1 cellular context compared by ENCODE assay signal in the genomic region with DNA sequence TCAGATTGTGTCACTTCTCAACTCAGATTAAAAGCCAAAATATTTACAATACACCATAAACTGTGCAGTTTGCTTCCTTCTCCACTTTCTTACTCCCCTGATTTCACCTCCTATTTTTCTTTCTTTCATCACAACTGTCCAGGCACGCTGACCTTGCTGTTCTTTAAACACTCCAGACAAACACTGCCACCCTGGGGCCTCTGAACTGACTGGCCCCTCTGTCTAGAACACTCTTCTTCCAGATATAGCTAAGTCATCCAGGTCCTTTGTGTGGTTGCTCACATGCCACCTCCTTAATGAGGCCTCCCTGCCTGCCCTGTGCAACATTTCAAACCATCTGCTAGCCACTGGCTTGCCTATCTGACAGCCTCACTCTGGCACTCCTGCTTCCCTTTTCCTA.
TF ChIP-seq lines count a peak whose summit lies in the region.

No MANE protein-coding gene starts in this region.

TF ChIP-seq in HepG2, 621 proteins besides CTCF, POLR2A, EP300 and RAD21 (continued from another document and continues in another):
- TF ChIP-seq, protein P1, sequence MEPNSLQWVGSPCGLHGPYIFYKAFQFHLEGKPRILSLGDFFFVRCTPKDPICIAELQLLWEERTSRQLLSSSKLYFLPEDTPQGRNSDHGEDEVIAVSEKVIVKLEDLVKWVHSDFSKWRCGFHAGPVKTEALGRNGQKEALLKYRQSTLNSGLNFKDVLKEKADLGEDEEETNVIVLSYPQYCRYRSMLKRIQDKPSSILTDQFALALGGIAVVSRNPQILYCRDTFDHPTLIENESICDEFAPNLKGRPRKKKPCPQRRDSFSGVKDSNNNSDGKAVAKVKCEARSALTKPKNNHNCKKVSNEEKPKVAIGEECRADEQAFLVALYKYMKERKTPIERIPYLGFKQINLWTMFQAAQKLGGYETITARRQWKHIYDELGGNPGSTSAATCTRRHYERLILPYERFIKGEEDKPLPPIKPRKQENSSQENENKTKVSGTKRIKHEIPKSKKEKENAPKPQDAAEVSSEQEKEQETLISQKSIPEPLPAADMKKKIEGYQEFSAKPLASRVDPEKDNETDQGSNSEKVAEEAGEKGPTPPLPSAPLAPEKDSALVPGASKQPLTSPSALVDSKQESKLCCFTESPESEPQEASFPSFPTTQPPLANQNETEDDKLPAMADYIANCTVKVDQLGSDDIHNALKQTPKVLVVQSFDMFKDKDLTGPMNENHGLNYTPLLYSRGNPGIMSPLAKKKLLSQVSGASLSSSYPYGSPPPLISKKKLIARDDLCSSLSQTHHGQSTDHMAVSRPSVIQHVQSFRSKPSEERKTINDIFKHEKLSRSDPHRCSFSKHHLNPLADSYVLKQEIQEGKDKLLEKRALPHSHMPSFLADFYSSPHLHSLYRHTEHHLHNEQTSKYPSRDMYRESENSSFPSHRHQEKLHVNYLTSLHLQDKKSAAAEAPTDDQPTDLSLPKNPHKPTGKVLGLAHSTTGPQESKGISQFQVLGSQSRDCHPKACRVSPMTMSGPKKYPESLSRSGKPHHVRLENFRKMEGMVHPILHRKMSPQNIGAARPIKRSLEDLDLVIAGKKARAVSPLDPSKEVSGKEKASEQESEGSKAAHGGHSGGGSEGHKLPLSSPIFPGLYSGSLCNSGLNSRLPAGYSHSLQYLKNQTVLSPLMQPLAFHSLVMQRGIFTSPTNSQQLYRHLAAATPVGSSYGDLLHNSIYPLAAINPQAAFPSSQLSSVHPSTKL (CRISPR knock-in tag; IDR thresholded peaks at IDR 0.05): peak; percentile 72
- TF ChIP-seq U2AF1 (optimal IDR thresholded peaks at IDR 0.05; ENCODE audit: low read depth, low read length) (no peak), ZNF644 (CRISPR knock-in tag; IDR thresholded peaks at IDR 0.05; ENCODE audit: low read depth) (no peak), MAFF (IDR thresholded peaks at IDR 0.05; ENCODE audit: low read depth, low read length) (peak; percentile 32), YEATS4 (CRISPR knock-in tag; IDR thresholded peaks at IDR 0.05; ENCODE audit: borderline replicate concordance) (no peak), TOE1 (CRISPR knock-in tag; IDR thresholded peaks at IDR 0.05) (no peak), ZNF792 (CRISPR knock-in tag; IDR thresholded peaks at IDR 0.05) (no peak), POLR2G (IDR thresholded peaks at IDR 0.05; ENCODE audit: low read depth, low read length) (no peak), ZNF720 (CRISPR knock-in tag; IDR thresholded peaks at IDR 0.05) (no peak), ZSCAN30 (CRISPR knock-in tag; IDR thresholded peaks at IDR 0.05) (no peak), ZFY (CRISPR knock-in tag; IDR thresholded peaks at IDR 0.05) (0 out of 2 replicates have a peak, but pooled peaks have one; percentile 20), RXRB (CRISPR knock-in tag; IDR thresholded peaks at IDR 0.05; ENCODE audit: borderline replicate concordance) (0 out of 2 replicates have a peak, but pooled peaks have one; percentile 8), ZNF709 (CRISPR knock-in tag; IDR thresholded peaks at IDR 0.05) (no peak), HCFC1 (IDR thresholded peaks at IDR 0.05; ENCODE audit: low read depth, low read length) (no peak), ZNF292 (CRISPR knock-in tag; IDR thresholded peaks at IDR 0.05; ENCODE audit: borderline replicate concordance, low read depth) (no peak), ZNF331 (CRISPR knock-in tag; IDR thresholded peaks at IDR 0.05) (0 out of 2 replicates have a peak, but pooled peaks have one; percentile 42), HOXA5 (CRISPR knock-in tag; IDR thresholded peaks at IDR 0.05) (0 out of 2 replicates have a peak, but pooled peaks have one; percentile 56), NCOR1 (IDR thresholded peaks at IDR 0.05; ENCODE audit: borderline replicate concordance, low read length) (no peak), AGO2 (optimal IDR thresholded peaks at IDR 0.05; ENCODE audit: low read depth, low read length) (no peak), ZFP37 (CRISPR knock-in tag; IDR thresholded peaks at IDR 0.05; ENCODE audit: borderline replicate concordance) (no peak), MIXL1 (CRISPR knock-in tag; IDR thresholded peaks at IDR 0.05) (0 out of 2 replicates have a peak, but pooled peaks have one; percentile 53), KLF15 (CRISPR knock-in tag; IDR thresholded peaks at IDR 0.05; ENCODE audit: borderline replicate concordance) (no peak), ZBTB8A (CRISPR knock-in tag; IDR thresholded peaks at IDR 0.05; ENCODE audit: borderline replicate concordance, low read depth) (no peak), SMC3 (IDR thresholded peaks at IDR 0.05; ENCODE audit: low read length) (0 out of 2 replicates have a peak, but pooled peaks have one; percentile 29), ELF1 (CRISPR knock-in tag; IDR thresholded peaks at IDR 0.05) (no peak)
- TF ChIP-seq, protein P2, sequence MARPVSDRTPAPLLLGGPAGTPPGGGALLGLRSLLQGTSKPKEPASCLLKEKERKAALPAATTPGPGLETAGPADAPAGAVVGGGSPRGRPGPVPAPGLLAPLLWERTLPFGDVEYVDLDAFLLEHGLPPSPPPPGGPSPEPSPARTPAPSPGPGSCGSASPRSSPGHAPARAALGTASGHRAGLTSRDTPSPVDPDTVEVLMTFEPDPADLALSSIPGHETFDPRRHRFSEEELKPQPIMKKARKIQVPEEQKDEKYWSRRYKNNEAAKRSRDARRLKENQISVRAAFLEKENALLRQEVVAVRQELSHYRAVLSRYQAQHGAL (CRISPR knock-in tag; IDR thresholded peaks at IDR 0.05; ENCODE audit: not compliant biosample characterization): no peak
- TF ChIP-seq, protein P3, sequence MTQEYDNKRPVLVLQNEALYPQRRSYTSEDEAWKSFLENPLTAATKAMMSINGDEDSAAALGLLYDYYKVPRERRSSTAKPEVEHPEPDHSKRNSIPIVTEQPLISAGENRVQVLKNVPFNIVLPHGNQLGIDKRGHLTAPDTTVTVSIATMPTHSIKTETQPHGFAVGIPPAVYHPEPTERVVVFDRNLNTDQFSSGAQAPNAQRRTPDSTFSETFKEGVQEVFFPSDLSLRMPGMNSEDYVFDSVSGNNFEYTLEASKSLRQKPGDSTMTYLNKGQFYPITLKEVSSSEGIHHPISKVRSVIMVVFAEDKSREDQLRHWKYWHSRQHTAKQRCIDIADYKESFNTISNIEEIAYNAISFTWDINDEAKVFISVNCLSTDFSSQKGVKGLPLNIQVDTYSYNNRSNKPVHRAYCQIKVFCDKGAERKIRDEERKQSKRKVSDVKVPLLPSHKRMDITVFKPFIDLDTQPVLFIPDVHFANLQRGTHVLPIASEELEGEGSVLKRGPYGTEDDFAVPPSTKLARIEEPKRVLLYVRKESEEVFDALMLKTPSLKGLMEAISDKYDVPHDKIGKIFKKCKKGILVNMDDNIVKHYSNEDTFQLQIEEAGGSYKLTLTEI (CRISPR knock-in tag; conservative IDR thresholded peaks at IDR 0.05): no peak
- TF ChIP-seq, protein P4, sequence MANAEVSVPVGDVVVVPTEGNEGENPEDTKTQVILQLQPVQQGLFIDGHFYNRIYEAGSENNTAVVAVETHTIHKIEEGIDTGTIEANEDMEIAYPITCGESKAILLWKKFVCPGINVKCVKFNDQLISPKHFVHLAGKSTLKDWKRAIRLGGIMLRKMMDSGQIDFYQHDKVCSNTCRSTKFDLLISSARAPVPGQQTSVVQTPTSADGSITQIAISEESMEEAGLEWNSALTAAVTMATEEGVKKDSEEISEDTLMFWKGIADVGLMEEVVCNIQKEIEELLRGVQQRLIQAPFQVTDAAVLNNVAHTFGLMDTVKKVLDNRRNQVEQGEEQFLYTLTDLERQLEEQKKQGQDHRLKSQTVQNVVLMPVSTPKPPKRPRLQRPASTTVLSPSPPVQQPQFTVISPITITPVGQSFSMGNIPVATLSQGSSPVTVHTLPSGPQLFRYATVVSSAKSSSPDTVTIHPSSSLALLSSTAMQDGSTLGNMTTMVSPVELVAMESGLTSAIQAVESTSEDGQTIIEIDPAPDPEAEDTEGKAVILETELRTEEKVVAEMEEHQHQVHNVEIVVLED (CRISPR knock-in tag; IDR thresholded peaks at IDR 0.05; ENCODE audit: borderline replicate concordance): no peak
- TF ChIP-seq, protein P5, sequence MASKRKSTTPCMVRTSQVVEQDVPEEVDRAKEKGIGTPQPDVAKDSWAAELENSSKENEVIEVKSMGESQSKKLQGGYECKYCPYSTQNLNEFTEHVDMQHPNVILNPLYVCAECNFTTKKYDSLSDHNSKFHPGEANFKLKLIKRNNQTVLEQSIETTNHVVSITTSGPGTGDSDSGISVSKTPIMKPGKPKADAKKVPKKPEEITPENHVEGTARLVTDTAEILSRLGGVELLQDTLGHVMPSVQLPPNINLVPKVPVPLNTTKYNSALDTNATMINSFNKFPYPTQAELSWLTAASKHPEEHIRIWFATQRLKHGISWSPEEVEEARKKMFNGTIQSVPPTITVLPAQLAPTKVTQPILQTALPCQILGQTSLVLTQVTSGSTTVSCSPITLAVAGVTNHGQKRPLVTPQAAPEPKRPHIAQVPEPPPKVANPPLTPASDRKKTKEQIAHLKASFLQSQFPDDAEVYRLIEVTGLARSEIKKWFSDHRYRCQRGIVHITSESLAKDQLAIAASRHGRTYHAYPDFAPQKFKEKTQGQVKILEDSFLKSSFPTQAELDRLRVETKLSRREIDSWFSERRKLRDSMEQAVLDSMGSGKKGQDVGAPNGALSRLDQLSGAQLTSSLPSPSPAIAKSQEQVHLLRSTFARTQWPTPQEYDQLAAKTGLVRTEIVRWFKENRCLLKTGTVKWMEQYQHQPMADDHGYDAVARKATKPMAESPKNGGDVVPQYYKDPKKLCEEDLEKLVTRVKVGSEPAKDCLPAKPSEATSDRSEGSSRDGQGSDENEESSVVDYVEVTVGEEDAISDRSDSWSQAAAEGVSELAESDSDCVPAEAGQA (IDR thresholded peaks at IDR 0.05; ENCODE audit: low read depth): no peak
- TF ChIP-seq, protein P5 (CRISPR knock-in tag; IDR thresholded peaks at IDR 0.05; ENCODE audit: borderline replicate concordance): no peak
- TF ChIP-seq, protein P6, sequence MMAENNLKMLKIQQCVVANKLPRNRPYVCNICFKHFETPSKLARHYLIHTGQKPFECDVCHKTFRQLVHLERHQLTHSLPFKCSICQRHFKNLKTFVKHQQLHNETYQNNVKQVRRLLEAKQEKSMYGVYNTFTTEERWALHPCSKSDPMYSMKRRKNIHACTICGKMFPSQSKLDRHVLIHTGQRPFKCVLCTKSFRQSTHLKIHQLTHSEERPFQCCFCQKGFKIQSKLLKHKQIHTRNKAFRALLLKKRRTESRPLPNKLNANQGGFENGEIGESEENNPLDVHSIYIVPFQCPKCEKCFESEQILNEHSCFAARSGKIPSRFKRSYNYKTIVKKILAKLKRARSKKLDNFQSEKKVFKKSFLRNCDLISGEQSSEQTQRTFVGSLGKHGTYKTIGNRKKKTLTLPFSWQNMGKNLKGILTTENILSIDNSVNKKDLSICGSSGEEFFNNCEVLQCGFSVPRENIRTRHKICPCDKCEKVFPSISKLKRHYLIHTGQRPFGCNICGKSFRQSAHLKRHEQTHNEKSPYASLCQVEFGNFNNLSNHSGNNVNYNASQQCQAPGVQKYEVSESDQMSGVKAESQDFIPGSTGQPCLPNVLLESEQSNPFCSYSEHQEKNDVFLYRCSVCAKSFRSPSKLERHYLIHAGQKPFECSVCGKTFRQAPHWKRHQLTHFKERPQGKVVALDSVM (CRISPR knock-in tag; IDR thresholded peaks at IDR 0.05): no peak
- TF ChIP-seq, protein P7, sequence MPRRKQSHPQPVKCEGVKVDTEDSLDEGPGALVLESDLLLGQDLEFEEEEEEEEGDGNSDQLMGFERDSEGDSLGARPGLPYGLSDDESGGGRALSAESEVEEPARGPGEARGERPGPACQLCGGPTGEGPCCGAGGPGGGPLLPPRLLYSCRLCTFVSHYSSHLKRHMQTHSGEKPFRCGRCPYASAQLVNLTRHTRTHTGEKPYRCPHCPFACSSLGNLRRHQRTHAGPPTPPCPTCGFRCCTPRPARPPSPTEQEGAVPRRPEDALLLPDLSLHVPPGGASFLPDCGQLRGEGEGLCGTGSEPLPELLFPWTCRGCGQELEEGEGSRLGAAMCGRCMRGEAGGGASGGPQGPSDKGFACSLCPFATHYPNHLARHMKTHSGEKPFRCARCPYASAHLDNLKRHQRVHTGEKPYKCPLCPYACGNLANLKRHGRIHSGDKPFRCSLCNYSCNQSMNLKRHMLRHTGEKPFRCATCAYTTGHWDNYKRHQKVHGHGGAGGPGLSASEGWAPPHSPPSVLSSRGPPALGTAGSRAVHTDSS (CRISPR knock-in tag; conservative IDR thresholded peaks at IDR 0.05): no peak
- TF ChIP-seq, protein P8, sequence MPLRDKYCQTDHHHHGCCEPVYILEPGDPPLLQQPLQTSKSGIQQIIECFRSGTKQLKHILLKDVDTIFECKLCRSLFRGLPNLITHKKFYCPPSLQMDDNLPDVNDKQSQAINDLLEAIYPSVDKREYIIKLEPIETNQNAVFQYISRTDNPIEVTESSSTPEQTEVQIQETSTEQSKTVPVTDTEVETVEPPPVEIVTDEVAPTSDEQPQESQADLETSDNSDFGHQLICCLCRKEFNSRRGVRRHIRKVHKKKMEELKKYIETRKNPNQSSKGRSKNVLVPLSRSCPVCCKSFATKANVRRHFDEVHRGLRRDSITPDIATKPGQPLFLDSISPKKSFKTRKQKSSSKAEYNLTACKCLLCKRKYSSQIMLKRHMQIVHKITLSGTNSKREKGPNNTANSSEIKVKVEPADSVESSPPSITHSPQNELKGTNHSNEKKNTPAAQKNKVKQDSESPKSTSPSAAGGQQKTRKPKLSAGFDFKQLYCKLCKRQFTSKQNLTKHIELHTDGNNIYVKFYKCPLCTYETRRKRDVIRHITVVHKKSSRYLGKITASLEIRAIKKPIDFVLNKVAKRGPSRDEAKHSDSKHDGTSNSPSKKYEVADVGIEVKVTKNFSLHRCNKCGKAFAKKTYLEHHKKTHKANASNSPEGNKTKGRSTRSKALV (CRISPR knock-in tag; IDR thresholded peaks at IDR 0.05): no peak
